8 cellular contexts compared by ENCODE assay signal in the genomic region with DNA sequence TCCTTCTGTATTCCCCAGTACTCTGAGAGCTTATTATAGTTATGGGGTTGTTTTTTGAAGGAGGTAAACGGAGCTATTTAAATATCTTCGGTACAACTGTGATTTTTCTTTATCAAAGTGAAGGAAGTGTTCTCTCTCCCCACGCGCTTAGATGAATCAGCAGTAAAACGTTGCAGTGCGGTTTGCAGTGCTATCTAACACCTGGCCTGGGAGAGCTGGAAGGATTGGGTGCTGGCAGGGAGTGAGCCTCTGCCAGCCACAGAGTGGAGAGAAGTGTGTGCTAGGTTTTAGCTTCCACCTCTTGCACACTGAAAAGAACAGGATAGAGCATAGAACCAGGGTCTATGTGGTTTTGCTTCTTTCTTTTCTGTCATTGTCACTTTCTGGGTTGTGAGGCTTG.
DNase-seq lines count a peak whose midpoint lies in the region; ATAC-seq and TF ChIP-seq lines count a peak whose summit lies in the region.

No MANE protein-coding gene starts in this region.

- peak overlapping the region; percentile 23 for H3K9ac ChIP-seq in SK-N-MC (ENCODE audit: insufficient read length)

- H3K27me3 Mint-ChIP-seq in CD4-positive, alpha-beta memory T cell: no peaks in the 10 kb centered on the region
- H3K27me3 Mint-ChIP-seq in memory B cell: no peaks in the 10 kb centered on the region

- H3K27ac ChIP-seq in CD4-positive, alpha-beta memory T cell (ENCODE audit: low read depth, low read length): no peak overlapping the region
- H3K27ac ChIP-seq in SK-N-MC: no peak overlapping the region

- peaks cover 13 to 21% (median 16%) of the 10 kb centered on the region in 4 donors for H3K4me1 Mint-ChIP-seq in CD4-positive, alpha-beta memory T cell
- H3K4me1 Mint-ChIP-seq in memory B cell: peaks cover 5% of the 10 kb centered on the region

- CTCF ChIA-PET in CD4-positive, alpha-beta memory T cell (lab: Charles Lee; ENCODE audit: partially characterized antibody): interaction anchor here (1.5 kb wide), 1 partner anchor 878 kb away, joined by 3 read pairs; no protein-coding TSS in a partner anchor

- no peaks in the 10 kb centered on the region for H3K9me3 ChIP-seq in CD4-positive, alpha-beta memory T cell (ENCODE audit: control insufficient read depth in 1 of 2, low read length in 2 of 2)
- H3K9me3 ChIP-seq in SK-N-MC (ENCODE audit: low read depth, low read length): no peaks in the 10 kb centered on the region

- H3K27ac Mint-ChIP-seq in CD4-positive, alpha-beta memory T cell: peak overlapping the region in 5 of 7 donors; percentile 3 to 82 (median 19)
- peak overlapping the region; percentile 48 for H3K27ac Mint-ChIP-seq in memory B cell

- H3K4me3 ChIP-seq in CD4-positive, alpha-beta memory T cell (ENCODE audit: low read length in 2 of 2): peak overlapping the region in 1 of 2 donors; percentile 31
- H3K4me3 ChIP-seq in Jurkat, Clone E6-1 (ENCODE audit: low read length): peak overlapping the region; percentile 53
- 0 out of 2 replicates have a peak overlapping the region, but pooled peaks have one; percentile 13 for H3K4me3 ChIP-seq in SK-N-MC
- peak overlapping the region; percentile 14 for H3K4me3 ChIP-seq in astrocyte of the cerebellum (ENCODE audit: low read depth, low read length)

- ATAC-seq in memory B cell (ENCODE audit: low read depth): peak; percentile 22
- no peak for ATAC-seq in GM18867 (IDR thresholded peaks at IDR 0.05; ENCODE audit: unreplicated experiment)

- H3K4me3 Mint-ChIP-seq in CD4-positive, alpha-beta memory T cell: peak overlapping the region; percentile 55 to 80 (median 76)
- H3K4me3 Mint-ChIP-seq in memory B cell: no peak overlapping the region

- H3K9me3 Mint-ChIP-seq in CD4-positive, alpha-beta memory T cell: no peaks in the 10 kb centered on the region
- no peaks in the 10 kb centered on the region for H3K9me3 Mint-ChIP-seq in memory B cell

- no peaks in the 10 kb centered on the region for H3K27me3 ChIP-seq in CD4-positive, alpha-beta memory T cell (ENCODE audit: insufficient read depth, low read length)

- DNase-seq in CD4-positive, alpha-beta memory T cell: peak in 4 of 5 donors; percentile 33 to 48 (median 46)
- peak; percentile 20 for DNase-seq in GM20000 (ENCODE audit: low spot score)
- peak; percentile 97 for DNase-seq in Jurkat, Clone E6-1 (ENCODE audit: low read depth, low spot score)
- DNase-seq in SK-N-MC (ENCODE audit: low read depth, low spot score): no peak
- DNase-seq in astrocyte of the cerebellum (ENCODE audit: low read depth): peak; percentile 68
- DNase-seq in memory B cell (ENCODE audit: low spot score in 2 of 2): no peak
- peak; percentile 23 for DNase-seq in stimulated activated naive CD4-positive, alpha-beta T cell treated with Interleukin-2 at 50 U/mL for 16 hours (lab: John Stamatoyannopoulos, UW)

- no peaks in the 10 kb centered on the region for H3K36me3 ChIP-seq in CD4-positive, alpha-beta memory T cell (ENCODE audit: insufficient read depth, low read length)
- H3K36me3 ChIP-seq in SK-N-MC (ENCODE audit: insufficient read depth, low read length): no peaks in the 10 kb centered on the region

- peaks cover 16% of the 10 kb centered on the region for H3K4me1 ChIP-seq in CD4-positive, alpha-beta memory T cell (ENCODE audit: insufficient read depth, low read length)

- in situ Hi-C loops in astrocyte of the cerebellum (cut with HindIII; ENCODE audit: low sequenced_read_pairs): no loop called here

- H3K36me3 Mint-ChIP-seq in CD4-positive, alpha-beta memory T cell: peaks cover 9 to 33% of the 10 kb centered on the region in 2 donors
- peaks cover 12% of the 10 kb centered on the region for H3K36me3 Mint-ChIP-seq in memory B cell

- TF ChIP-seq CTCF in GM20000 (IDR thresholded peaks at IDR 0.05; ENCODE audit: extremely low read depth, missing control alignments) (no peak), astrocyte of the cerebellum (IDR thresholded peaks at IDR 0.05; ENCODE audit: low read depth, low read length, missing control alignments) (no peak)

- POLR2A ChIA-PET in CD4-positive, alpha-beta memory T cell (lab: Charles Lee; ENCODE audit: partially characterized antibody): interaction anchor here (0.8 kb wide), 1 partner anchor 12 kb away, joined by 3 read pairs; no protein-coding TSS in a partner anchor

- intact Hi-C loops in CD4-positive, alpha-beta memory T cell (cut with micrococcal nuclease): no loop called here

Comparison
In these comparisons a context has a peak if more than half of its experiments do, and no peak if none do; other contexts are left out.
1. DNase-seq: peak in CD4-positive, alpha-beta memory T cell (4 of 5), GM20000 (single experiment), Jurkat, Clone E6-1 (single experiment), astrocyte of the cerebellum (single experiment) and stimulated activated naive CD4-positive, alpha-beta T cell treated with Interleukin-2 at 50 U/mL for 16 hours (single experiment); none in SK-N-MC (single experiment) and memory B cell (0 of 2).